12 cellular contexts compared by ENCODE assay signal in genomic region chr13:27917121-27917947, GRCh38. TPM values are rescaled to one million over a fixed set of nuclear protein-coding genes. Genes with fewer than 3 reads are reported as not detected.
A peak's percentile ranks its signal among the peaks of the same experiment; 100 is the strongest.
DNase-seq lines count a peak whose midpoint lies in the region; ATAC-seq and TF ChIP-seq lines count a peak whose summit lies in the region.
"Had no signal": no experiment of that assay in that cellular context is flagged by ENCODE, and none has a peak within 500 bp of the region (broad histone marks: within the 10 kb centered on the region; RNA-seq: fewer than 3 reads in every experiment).

No MANE protein-coding gene starts in this region.

- DNase-seq in activated naive CD4-positive, alpha-beta T cell treated with anti-CD3 and anti-CD28 coated beads, Interleukin-2, amount 10 ng/mL, durations not matched to agents 7 days and 5 days: no peak
- DNase-seq in activated naive CD4-positive, alpha-beta T cell treated with anti-CD3 and anti-CD28 coated beads, Interleukin-2, amount 50 U/mL, for 16 hours: no peak
- DNase-seq in SW480 (ENCODE audit: low spot score): peak; percentile 69
- no peak for DNase-seq in stimulated activated naive B cell treated with anti-CD40 and anti-IgM and Interleukin-4, amounts not matched to agents 10 μg/mL and 1 μg/mL and 100 μg/mL, for 72 hours
- DNase-seq in NCI-H1105 (lab: John Stamatoyannopoulos, UW): no peak
- no peak for DNase-seq in kidney tubule cell (ENCODE audit: low spot score)
- no peak for DNase-seq in left lung
- DNase-seq: activated effector memory CD4-positive, alpha-beta T cell treated with anti-CD3 and anti-CD28 coated beads, Interleukin-2, amount 50 U/mL, for 16 hours; dermis blood vessel endothelial cell had no signal

- H3K9ac ChIP-seq in iPS-15b (ENCODE audit: low read depth, low read length): no peak overlapping the region

- H3K27ac Mint-ChIP-seq in activated naive CD4-positive, alpha-beta T cell treated with anti-CD3 and anti-CD28 coated beads, Interleukin-2, amount 10 ng/mL, durations not matched to agents 7 days and 5 days: peak overlapping the region; percentile 68
- peak overlapping the region; percentile 86 for H3K27ac Mint-ChIP-seq in stimulated activated naive B cell treated with anti-CD40 and anti-IgM and Interleukin-4, amounts not matched to agents 10 μg/mL and 1 μg/mL and 100 μg/mL, for 72 hours
- H3K27ac Mint-ChIP-seq: mesothelial cell of epicardium had no signal

- ATAC-seq in stimulated activated naive B cell treated with anti-CD40 and anti-IgM and Interleukin-4, amounts not matched to agents 10 μg/mL and 1 μg/mL and 100 μg/mL, for 72 hours (replicated peaks): no peak
- no peak for ATAC-seq in left lung

- peaks cover 86% of the 10 kb centered on the region for H3K27me3 Mint-ChIP-seq in activated naive CD4-positive, alpha-beta T cell treated with anti-CD3 and anti-CD28 coated beads, Interleukin-2, amount 10 ng/mL, durations not matched to agents 7 days and 5 days
- peaks cover 54 to 82% of the 10 kb centered on the region in 2 donors for H3K27me3 Mint-ChIP-seq in stimulated activated naive B cell treated with anti-CD40 and anti-IgM and Interleukin-4, amounts not matched to agents 10 μg/mL and 1 μg/mL and 100 μg/mL, for 72 hours

- H3K4me3 Mint-ChIP-seq in activated naive CD4-positive, alpha-beta T cell treated with anti-CD3 and anti-CD28 coated beads, Interleukin-2, amount 10 ng/mL, durations not matched to agents 7 days and 5 days: peak overlapping the region; percentile 43
- peak overlapping the region; percentile 72 to 78 for H3K4me3 Mint-ChIP-seq in stimulated activated naive B cell treated with anti-CD40 and anti-IgM and Interleukin-4, amounts not matched to agents 10 μg/mL and 1 μg/mL and 100 μg/mL, for 72 hours
- H3K4me3 Mint-ChIP-seq: mesothelial cell of epicardium had no signal

- CTCF ChIA-PET in activated naive CD4-positive, alpha-beta T cell treated with anti-CD3 and anti-CD28 coated beads, Interleukin-2, amount 10 ng/mL, durations not matched to agents 7 days and 5 days (lab: Charles Lee): no interaction called here

- H3K36me3 ChIP-seq in iPS-15b (ENCODE audit: control insufficient read depth, insufficient read depth, low read length) (no peaks in the 10 kb centered on the region), left lung (no peaks in the 10 kb centered on the region)

- TF ChIP-seq CTCF in left lung (IDR thresholded peaks at IDR 0.05): no peak

- no peaks in the 10 kb centered on the region for H3K9me3 Mint-ChIP-seq in activated naive CD4-positive, alpha-beta T cell treated with anti-CD3 and anti-CD28 coated beads, Interleukin-2, amount 10 ng/mL, durations not matched to agents 7 days and 5 days
- peaks cover 0 to 5% of the 10 kb centered on the region in 2 donors for H3K9me3 Mint-ChIP-seq in stimulated activated naive B cell treated with anti-CD40 and anti-IgM and Interleukin-4, amounts not matched to agents 10 μg/mL and 1 μg/mL and 100 μg/mL, for 72 hours
- H3K9me3 Mint-ChIP-seq: mesothelial cell of epicardium had no signal

- H3K36me3 Mint-ChIP-seq in activated naive CD4-positive, alpha-beta T cell treated with anti-CD3 and anti-CD28 coated beads, Interleukin-2, amount 10 ng/mL, durations not matched to agents 7 days and 5 days: peaks cover 8% of the 10 kb centered on the region
- H3K36me3 Mint-ChIP-seq in stimulated activated naive B cell treated with anti-CD40 and anti-IgM and Interleukin-4, amounts not matched to agents 10 μg/mL and 1 μg/mL and 100 μg/mL, for 72 hours: peaks cover 2 to 7% of the 10 kb centered on the region in 2 donors
- H3K36me3 Mint-ChIP-seq: mesothelial cell of epicardium had no signal

- intact Hi-C loops in left lung (cut with DNase I): no loop called here

- H3K4me1 Mint-ChIP-seq in activated naive CD4-positive, alpha-beta T cell treated with anti-CD3 and anti-CD28 coated beads, Interleukin-2, amount 10 ng/mL, durations not matched to agents 7 days and 5 days: peaks cover 15% of the 10 kb centered on the region
- peaks cover 20 to 40% of the 10 kb centered on the region in 2 donors for H3K4me1 Mint-ChIP-seq in stimulated activated naive B cell treated with anti-CD40 and anti-IgM and Interleukin-4, amounts not matched to agents 10 μg/mL and 1 μg/mL and 100 μg/mL, for 72 hours

- peak overlapping the region; percentile 32 for H3K4me3 ChIP-seq in iPS-15b (ENCODE audit: low read depth, low read length)
- no peak overlapping the region for H3K4me3 ChIP-seq in left lung

- H3K9me3 ChIP-seq in iPS-15b (ENCODE audit: control insufficient read depth, insufficient read depth, low read length) (no peaks in the 10 kb centered on the region), left lung (no peaks in the 10 kb centered on the region)

- no peak overlapping the region for H3K27ac ChIP-seq in left lung

- H3K4me1 ChIP-seq in iPS-15b (ENCODE audit: control insufficient read depth, insufficient read depth, low read length) (peaks cover 2% of the 10 kb centered on the region), left lung (peaks cover 20 to 26% of the 10 kb centered on the region in 2 donors)

- H3K27me3 ChIP-seq in iPS-15b (ENCODE audit: control insufficient read depth, insufficient read depth, low read length) (peaks cover 99% of the 10 kb centered on the region), left lung (peaks cover 86 to 100% of the 10 kb centered on the region in 2 donors)

RNA-seq across cellular contexts. Expression of gene PDX1, which starts 2.5 kb away (rescaled TPM):
- total RNA-seq in left lung: not detected
- total RNA-seq: dermis blood vessel endothelial cell, mesothelial cell of epicardium, OCI-LY7 had no signal

RNA-seq across cellular contexts. Expression of gene CDX2, which starts 51.8 kb away (rescaled TPM):
- not detected for total RNA-seq in left lung
- total RNA-seq: dermis blood vessel endothelial cell, OCI-LY7 had no signal
